ENCODE assay signal across 23 cellular contexts in genomic region chr1:1243261-1243660, GRCh38. TPM values are rescaled to one million over a fixed set of nuclear protein-coding genes. Genes with fewer than 3 reads are reported as not detected.
A peak's percentile ranks its signal among the peaks of the same experiment; 100 is the strongest.
DNase-seq lines count a peak whose midpoint lies in the region; ATAC-seq and TF ChIP-seq lines count a peak whose summit lies in the region.
"Had no signal": no experiment of that assay in that cellular context is flagged by ENCODE, and none has a peak within 500 bp of the region (broad histone marks: within the 10 kb centered on the region; RNA-seq: fewer than 3 reads in every experiment).

No MANE protein-coding gene starts in this region.

- CTCF ChIA-PET in HEK293 (lab: Yijun Ruan, JAX) = no interaction called here

- DNase-seq in left ventricle myocardium inferior (no peak), Right ventricle myocardium inferior (ENCODE audit: missing footprints) (no peak), hepatocyte (ENCODE audit: low spot score) (no peak), anterior cingulate cortex (lab: John Stamatoyannopoulos, UW) (no peak), CD14-positive monocyte (ENCODE audit: low spot score) (no peak)
- DNase-seq: AML-193; CD4-positive, CD25-positive, alpha-beta regulatory T cell; CD8-positive, alpha-beta memory T cell; COR-L47; DMS 273 treated with DMSO at 0.1 percent for 48 hours; DND-41; EL; H9; KG1 had no signal

- H2AFZ ChIP-seq in hepatocyte = no peak overlapping the region

- no peaks in the 10 kb centered on the region for H3K36me3 Mint-ChIP-seq in CD14-positive monocyte
- H3K36me3 Mint-ChIP-seq: CD4-positive, CD25-positive, alpha-beta regulatory T cell; CD8-positive, alpha-beta memory T cell; IgD-negative memory B cell had no signal

- H3K4me1 Mint-ChIP-seq in CD14-positive monocyte = no peaks in the 10 kb centered on the region
- H3K4me1 Mint-ChIP-seq: CD4-positive, CD25-positive, alpha-beta regulatory T cell; CD8-positive, alpha-beta memory T cell; IgD-negative memory B cell had no signal

- H3K27ac ChIP-seq in left ventricle myocardium inferior (replicated peaks) (no peak overlapping the region), HEK293 (ENCODE audit: extremely low read depth, low read depth, low read length) (no peak overlapping the region), hepatocyte (no peak overlapping the region)
- H3K27ac ChIP-seq: 22Rv1 had no signal

- peak overlapping the region; percentile 55 for H3K4me3 ChIP-seq in left ventricle myocardium inferior
- H3K4me3 ChIP-seq in HEK293 (ENCODE audit: low read depth, low read length) = no peak overlapping the region
- H3K4me3 ChIP-seq in hepatocyte = no peak overlapping the region
- H3K4me3 ChIP-seq: A549, GM12878 had no signal

- no peaks in the 10 kb centered on the region for H3K79me2 ChIP-seq in hepatocyte

- TF ChIP-seq CTCF in left ventricle myocardium inferior (IDR thresholded peaks at IDR 0.05; ENCODE audit: borderline replicate concordance) = no peak
- TF ChIP-seq CTCF in HEK293 (tag by site-specific recombination; IDR thresholded peaks at IDR 0.05) = no peak
- no peak for TF ChIP-seq CTCF in hepatocyte (IDR thresholded peaks at IDR 0.05; ENCODE audit: poor library complexity)
- no peak for TF ChIP-seq CTCF in CD14-positive monocyte (IDR thresholded peaks at IDR 0.05)

- H3K9me3 ChIP-seq in left ventricle myocardium inferior (replicated peaks) = no peaks in the 10 kb centered on the region
- no peaks in the 10 kb centered on the region for H3K9me3 ChIP-seq in HEK293 (ENCODE audit: control insufficient read depth, insufficient read depth, low read depth, low read length)
- H3K9me3 ChIP-seq in hepatocyte (ENCODE audit: low read depth) = no peaks in the 10 kb centered on the region
- H3K9me3 ChIP-seq: A549 had no signal

- no peak overlapping the region for H3K4me3 Mint-ChIP-seq in CD14-positive monocyte
- H3K4me3 Mint-ChIP-seq: CD4-positive, CD25-positive, alpha-beta regulatory T cell; CD8-positive, alpha-beta memory T cell; H9; IgD-negative memory B cell had no signal

- H3K9me2 ChIP-seq in hepatocyte (replicated peaks; ENCODE audit: insufficient read depth) = no peaks in the 10 kb centered on the region

- POLR2A ChIA-PET in HEK293 (lab: Yijun Ruan, JAX) = no interaction called here

- ATAC-seq in Right ventricle myocardium inferior (no peak), HG03565 (IDR thresholded peaks at IDR 0.05; ENCODE audit: unreplicated experiment) (no peak)
- ATAC-seq: GM12878 had no signal

- H3K27ac Mint-ChIP-seq in CD14-positive monocyte = no peak overlapping the region
- H3K27ac Mint-ChIP-seq: CD4-positive, CD25-positive, alpha-beta regulatory T cell; CD8-positive, alpha-beta memory T cell; H9; IgD-negative memory B cell had no signal

- peaks cover 13% of the 10 kb centered on the region for H3K4me1 ChIP-seq in left ventricle myocardium inferior
- no peaks in the 10 kb centered on the region for H3K4me1 ChIP-seq in HEK293 (ENCODE audit: control insufficient read depth, insufficient read depth, low read length)
- peaks cover 7% of the 10 kb centered on the region for H3K4me1 ChIP-seq in hepatocyte (ENCODE audit: insufficient read depth)

- H4K20me1 ChIP-seq in hepatocyte (ENCODE audit: insufficient read depth, poor library complexity, severe bottlenecking) = no peaks in the 10 kb centered on the region

- H3K36me3 ChIP-seq in left ventricle myocardium inferior (no peaks in the 10 kb centered on the region), HEK293 (ENCODE audit: control insufficient read depth in 2 of 2, insufficient read depth in 1 of 2, low read length in 2 of 2) (no peaks in the 10 kb centered on the region), hepatocyte (replicated peaks; ENCODE audit: insufficient read depth, low read depth) (no peaks in the 10 kb centered on the region)

- intact Hi-C loops in left ventricle myocardium inferior (cut with micrococcal nuclease) (no loop called here), Right ventricle myocardium inferior (cut with DNase I) (no loop called here), CD14-positive monocyte (cut with micrococcal nuclease) (no loop called here)

- peaks cover 17 to 50% (median 17%) of the 10 kb centered on the region in 3 donors for H3K27me3 Mint-ChIP-seq in CD14-positive monocyte (ENCODE audit: low read depth in 3 of 3)

- H3K4me2 ChIP-seq in hepatocyte = peak overlapping the region; percentile 65
- H3K4me2 ChIP-seq: A549 had no signal

- peaks cover 87% of the 10 kb centered on the region for H3K27me3 ChIP-seq in left ventricle myocardium inferior (ENCODE audit: low read depth)
- peaks cover 24% of the 10 kb centered on the region for H3K27me3 ChIP-seq in hepatocyte

- peaks cover 0 to 2% (median 0%) of the 10 kb centered on the region in 7 donors for H3K9me3 Mint-ChIP-seq in CD14-positive monocyte
- H3K9me3 Mint-ChIP-seq: CD4-positive, CD25-positive, alpha-beta regulatory T cell; CD8-positive, alpha-beta memory T cell; H9; IgD-negative memory B cell had no signal

- 94% methylated on average over 22 of the region's 23 CpGs for WGBS in hepatocyte (ENCODE audit: low lambda C conversion rate, missing lambda C conversion rate)

TF ChIP-seq in HEK293, 187 proteins besides CTCF, POLR2A, EP300 and RAD21 (continues in another document):
- TF ChIP-seq HIC1 (tag by site-specific recombination; IDR thresholded peaks at IDR 0.05) (peak; percentile 33; the same call in 1 of the 2 replicates), GFI1B (tag by site-specific recombination; IDR thresholded peaks at IDR 0.05) (no peak), YY2 (tag by site-specific recombination; IDR thresholded peaks at IDR 0.05) (no peak), ZNF555 (tag by site-specific recombination; conservative IDR thresholded peaks at IDR 0.05) (no peak), ZNF747 (tag by site-specific recombination; IDR thresholded peaks at IDR 0.05) (no peak), ZFP69B (tag by site-specific recombination; IDR thresholded peaks at IDR 0.05) (no peak), ZNF513 (tag by site-specific recombination; IDR thresholded peaks at IDR 0.05) (no peak), ZNF473 (tag by site-specific recombination; IDR thresholded peaks at IDR 0.05) (no peak), ZSCAN4 (tag by site-specific recombination; IDR thresholded peaks at IDR 0.05) (no peak), ZSCAN16 (tag by site-specific recombination; IDR thresholded peaks at IDR 0.05) (no peak)

RNA-seq across cellular contexts. Expression of gene C1QTNF12, which starts 3.3 kb away (rescaled TPM):
- total RNA-seq in left ventricle myocardium inferior (0.55 TPM), Right ventricle myocardium inferior (0.57 TPM), hepatocyte (3.8 and 4.1 TPM in 2 replicates)
- polyA plus RNA-seq in hepatocyte (5.2 and 6.6 TPM in 2 replicates), CD14-positive monocyte (not detected)
- polyA plus RNA-seq: CD8-positive, alpha-beta memory T cell had no signal

RNA-seq across cellular contexts. Expression of gene B3GALT6, which starts 11.2 kb away (rescaled TPM):
- total RNA-seq in left ventricle myocardium inferior = 7.9 TPM
- total RNA-seq in Right ventricle myocardium inferior = 8.3 TPM
- 28.8 and 28.9 TPM in 2 replicates for total RNA-seq in hepatocyte
- 36.3 and 36.9 TPM in 2 replicates for polyA plus RNA-seq in hepatocyte
- 1 to 10 TPM; 1.9 to 8.8 TPM for polyA plus RNA-seq in CD14-positive monocyte

RNA-seq across cellular contexts. Expression of gene SDF4, which starts 11.5 kb away (rescaled TPM):
- 114 TPM for total RNA-seq in left ventricle myocardium inferior
- total RNA-seq in Right ventricle myocardium inferior = 125 TPM
- total RNA-seq in hepatocyte = 110 and 156 TPM in 2 replicates
- polyA plus RNA-seq in hepatocyte = 296 and 311 TPM in 2 replicates
- 10 to 100 TPM; 81.7 to 89.0 TPM for polyA plus RNA-seq in CD14-positive monocyte

RNA-seq across cellular contexts. Expression of gene TNFRSF4, which starts 29.3 kb away (rescaled TPM):
- total RNA-seq in left ventricle myocardium inferior (2.2 TPM), Right ventricle myocardium inferior (1.4 TPM), hepatocyte (0.28 TPM in 1 of 2 replicates, not detected in the other)
- polyA plus RNA-seq in hepatocyte (0.34 TPM in 1 of 2 replicates, not detected in the other), CD14-positive monocyte (not detected)
- total RNA-seq: G401, H1 had no signal
- polyA plus RNA-seq: A549, BJ, IgD-negative memory B cell had no signal

RNA-seq across cellular contexts. Expression of gene UBE2J2, which starts 30.4 kb away (rescaled TPM):
- total RNA-seq in left ventricle myocardium inferior (36.9 TPM), Right ventricle myocardium inferior (40.0 TPM), hepatocyte (31.3 and 31.7 TPM in 2 replicates)
- polyA plus RNA-seq in hepatocyte (66.7 and 81.0 TPM in 2 replicates), CD14-positive monocyte (10 to 100 TPM; 72.1 to 83.2 TPM)
